ENCODE assay signal across 8 cellular contexts in the genomic region with DNA sequence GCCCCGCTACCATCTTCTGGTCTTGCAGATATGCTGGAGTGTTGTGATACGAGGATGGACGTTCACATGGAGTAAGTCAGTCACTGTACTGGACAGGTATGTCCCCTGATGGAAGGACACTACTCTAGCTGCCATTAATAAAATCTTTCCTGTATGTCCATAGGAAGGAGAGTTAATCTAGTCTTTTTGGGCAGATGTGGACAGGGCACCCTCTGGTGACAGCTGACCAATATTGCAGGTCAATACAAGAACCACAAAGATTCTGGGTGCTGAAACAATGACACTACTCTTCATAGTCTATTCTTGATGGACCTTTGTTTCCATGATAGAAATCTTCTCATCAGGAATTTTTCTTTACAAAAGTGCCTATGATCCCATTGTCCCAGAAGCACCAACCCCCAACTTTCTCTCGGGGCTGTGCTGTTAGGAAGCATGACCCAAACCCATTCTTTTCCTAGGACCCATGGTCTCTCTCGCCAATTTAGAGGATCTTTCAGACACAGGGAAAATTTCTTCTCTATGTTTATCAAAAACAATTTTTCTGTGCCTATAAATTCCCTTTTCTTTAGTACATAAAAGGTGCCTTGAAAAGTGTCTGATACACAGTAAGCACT.
DNase-seq lines count a peak whose midpoint lies in the region; ATAC-seq and TF ChIP-seq lines count a peak whose summit lies in the region.

No MANE protein-coding gene starts in this region.

- DNase-seq in Caco-2, result peak in 1 of 2 experiments; percentile 30
- peak; percentile 57 for DNase-seq in GM23248
- DNase-seq in PC-3, result peak; percentile 27
- peak in 1 of 2 donors; percentile 26 for DNase-seq in foreskin keratinocyte
- DNase-seq in NCI-H2107 treated with DMSO at 0.1 percent for 48 hours (lab: John Stamatoyannopoulos, UW; ENCODE audit: unreplicated experiment), result no peak
- no peak for DNase-seq in NCI-H2081 treated with DMSO at 0.1 percent for 48 hours (lab: John Stamatoyannopoulos, UW)
- no peak for DNase-seq in NCI-H1105 treated with DMSO at 0.1 percent for 48 hours (lab: John Stamatoyannopoulos, UW)

- TF ChIP-seq CTCF in Caco-2 (IDR thresholded peaks at IDR 0.05; ENCODE audit: insufficient read depth in 1 of 2, low read depth in 1 of 2, low read length in 1 of 2, severe bottlenecking in 1 of 2, unreplicated experiment in 1 of 2) (peak; percentile 59 to 70), PC-3 (conservative IDR thresholded peaks at IDR 0.05; ENCODE audit: low read depth, low read length) (peak; percentile 58), foreskin keratinocyte (conservative IDR thresholded peaks at IDR 0.05) (peak; percentile 77)

- no peak overlapping the region for H3K27ac Mint-ChIP-seq in Caco-2 (ENCODE audit: unreplicated experiment)

- no peaks in the 10 kb centered on the region for H3K4me1 Mint-ChIP-seq in Caco-2 (ENCODE audit: low read depth, unreplicated experiment)

- H3K9ac ChIP-seq in GM23248 (no peak overlapping the region), PC-3 (ENCODE audit: low read length) (no peak overlapping the region)

- H3K9me2 ChIP-seq in GM23248 (ENCODE audit: insufficient read depth) (no peaks in the 10 kb centered on the region), PC-3 (replicated peaks; ENCODE audit: low read length) (no peaks in the 10 kb centered on the region)

- H3K27me3 ChIP-seq in Caco-2 (replicated peaks; ENCODE audit: control insufficient read depth, insufficient read depth, low read length), result no peaks in the 10 kb centered on the region
- H3K27me3 ChIP-seq in GM23248 (replicated peaks; ENCODE audit: insufficient read depth), result no peaks in the 10 kb centered on the region; the same call in 1 of the 2 replicates
- no peaks in the 10 kb centered on the region for H3K27me3 ChIP-seq in PC-3 (ENCODE audit: low read length)
- H3K27me3 ChIP-seq in foreskin keratinocyte, result no peaks in the 10 kb centered on the region

- intact Hi-C loops in Caco-2 (cut with micrococcal nuclease; ENCODE audit: unreplicated experiment), result loop anchor here (1.0 to 10.0 kb wide), 3 partner anchors 232 to 549 kb away; no protein-coding TSS in a partner anchor
- intact Hi-C loops in PC-3 (cut with micrococcal nuclease), result no loop called here

- 96% methylated on average over 5 of the region's 5 CpGs for WGBS in GM23248 (ENCODE audit: low coverage in 1 of 2, low lambda C conversion rate in 2 of 2, missing lambda C conversion rate in 2 of 2), 2 experiments

- no peaks in the 10 kb centered on the region for H3F3A ChIP-seq in GM23248 (ENCODE audit: insufficient read depth)
- no peaks in the 10 kb centered on the region for H3F3A ChIP-seq in PC-3 (ENCODE audit: low read length, unreplicated experiment)

- CTCF ChIA-PET in Caco-2 (lab: Charles Lee), result interaction anchor here (0.7 kb wide), 1 partner anchor 32 kb away, joined by 4 read pairs; no protein-coding TSS in a partner anchor
- CTCF ChIA-PET in PC-3 (lab: Charles Lee), result no interaction called here

- in situ Hi-C loops in GM23248 (cut with MboI), result no loop called here

- H3K36me3 ChIP-seq in Caco-2 (ENCODE audit: control insufficient read depth, insufficient read depth, low read length), result no peaks in the 10 kb centered on the region
- no peaks in the 10 kb centered on the region for H3K36me3 ChIP-seq in GM23248 (ENCODE audit: low read depth)
- no peaks in the 10 kb centered on the region for H3K36me3 ChIP-seq in PC-3 (ENCODE audit: low read depth, low read length)

- H3K79me2 ChIP-seq in GM23248 (ENCODE audit: insufficient read depth), result no peaks in the 10 kb centered on the region
- H3K79me2 ChIP-seq in PC-3 (ENCODE audit: low read length), result no peaks in the 10 kb centered on the region

- ATAC-seq in PC-3 (no peak), foreskin keratinocyte (peak; percentile 69), GM19328 (IDR thresholded peaks at IDR 0.05; ENCODE audit: unreplicated experiment) (no peak)

- no peaks in the 10 kb centered on the region for H4K20me1 ChIP-seq in GM23248 (ENCODE audit: insufficient read depth)
- no peaks in the 10 kb centered on the region for H4K20me1 ChIP-seq in PC-3 (ENCODE audit: low read length)

- POLR2A ChIA-PET in Caco-2 (lab: Charles Lee), result no interaction called here
- POLR2A ChIA-PET in PC-3 (lab: Charles Lee; ENCODE audit: unreplicated experiment), result no interaction called here

- no peak overlapping the region for H3K4me3 ChIP-seq in Caco-2 (ENCODE audit: low read depth, low read length)
- H3K4me3 ChIP-seq in GM23248, result no peak overlapping the region
- no peak overlapping the region for H3K4me3 ChIP-seq in PC-3 (ENCODE audit: low read length)

- H2AFZ ChIP-seq in GM23248 (no peak overlapping the region), PC-3 (ENCODE audit: low read length) (no peak overlapping the region)

- H3K9me3 ChIP-seq in Caco-2, result no peaks in the 10 kb centered on the region
- H3K9me3 ChIP-seq in GM23248 (ENCODE audit: low read depth), result no peaks in the 10 kb centered on the region
- H3K9me3 ChIP-seq in PC-3 (ENCODE audit: low read length), result no peaks in the 10 kb centered on the region

- peaks cover 5% of the 10 kb centered on the region for H3K27me3 Mint-ChIP-seq in Caco-2 (ENCODE audit: insufficient read depth, unreplicated experiment)

- H3K4me3 Mint-ChIP-seq in Caco-2 (ENCODE audit: unreplicated experiment), result no peak overlapping the region

- no TSS peak for BruUV-seq in Caco-2 (replicated peaks; lab: Mats Ljungman, UMichigan)
- no TSS peak for BruUV-seq in PC-3 (replicated peaks; lab: Mats Ljungman, UMichigan)

- no peak overlapping the region for H3K4me2 ChIP-seq in GM23248 (ENCODE audit: unreplicated experiment)
- H3K4me2 ChIP-seq in PC-3 (ENCODE audit: low read length), result no peak overlapping the region

- no peaks in the 10 kb centered on the region for H3K36me3 Mint-ChIP-seq in Caco-2 (ENCODE audit: insufficient read depth, unreplicated experiment)

- H3K9me3 Mint-ChIP-seq in Caco-2 (ENCODE audit: unreplicated experiment), result no peaks in the 10 kb centered on the region

- no peak overlapping the region for H3K27ac ChIP-seq in GM23248
- H3K27ac ChIP-seq in PC-3 (ENCODE audit: low read length), result no peak overlapping the region
- no peak overlapping the region for H3K27ac ChIP-seq in foreskin keratinocyte

- H3K4me1 ChIP-seq in Caco-2, result no peaks in the 10 kb centered on the region
- H3K4me1 ChIP-seq in GM23248 (ENCODE audit: insufficient read depth), result no peaks in the 10 kb centered on the region
- no peaks in the 10 kb centered on the region for H3K4me1 ChIP-seq in PC-3 (ENCODE audit: insufficient read depth, low read length)
- H3K4me1 ChIP-seq in foreskin keratinocyte, result no peaks in the 10 kb centered on the region

Comparison
In these comparisons a context has a peak if more than half of its experiments do, and no peak if none do; other contexts are left out.
1. DNase-seq: peak in GM23248 (single experiment) and PC-3 (single experiment); none in NCI-H2107 treated with DMSO at 0.1 percent for 48 hours (single experiment), NCI-H2081 treated with DMSO at 0.1 percent for 48 hours (single experiment) and NCI-H1105 treated with DMSO at 0.1 percent for 48 hours (single experiment).
2. Peak in every context shown above with its lines, with median percentiles within 50 percentile points of each other: CTCF ChIP-seq.